27 cellular contexts compared by ENCODE assay signal in the genomic region with DNA sequence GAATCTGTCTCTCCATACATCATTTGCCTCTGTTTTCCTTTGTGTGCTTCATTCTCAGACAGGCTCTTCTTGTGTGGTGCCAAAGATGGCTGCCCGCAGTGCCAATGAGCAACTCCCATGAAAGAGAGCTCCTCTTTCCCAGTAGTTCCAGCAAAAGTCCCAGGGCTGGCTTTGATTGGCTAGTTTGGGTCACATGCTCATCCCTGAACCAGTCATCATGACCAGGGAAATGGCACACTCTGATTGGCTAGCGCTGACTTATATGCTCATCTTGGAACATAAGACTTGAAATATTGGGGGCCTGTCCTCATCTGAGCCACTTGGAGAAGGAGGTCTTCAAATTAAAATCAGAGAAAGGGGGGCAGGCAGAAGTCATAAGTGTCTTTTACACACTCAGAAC.
"Had no signal": no experiment of that assay in that cellular context is flagged by ENCODE, and none has a peak within 500 bp of the region (broad histone marks: within the 10 kb centered on the region; RNA-seq: fewer than 3 reads in every experiment).

No MANE protein-coding gene starts in this region.

- H3K4me1 Mint-ChIP-seq: activated B cell treated with CpG ODN at 0.5 μM for 24 hours; activated CD8-positive, alpha-beta memory T cell treated with anti-CD3 and anti-CD28 coated beads, Interleukin-2, amount 10 ng/mL, durations not matched to agents 7 days and 5 days had no signal

- H3K27ac ChIP-seq: cardiac muscle cell, Peyer's patch had no signal

- DNase-seq: activated B cell treated with CpG ODN at 0.5 μM for 24 hours; activated CD4-positive, alpha-beta T cell treated with anti-CD3 and anti-CD28 coated beads for 1 hour; activated CD4-positive, alpha-beta T cell treated with anti-CD3 and anti-CD28 coated beads, Interleukin-2, amount 10 ng/mL, durations not matched to agents 24 days and 14 days; activated CD4-positive, alpha-beta T cell treated with anti-CD3 and anti-CD28 coated beads, Interleukin-2, amount 50 U/mL, for 48 hours; activated CD8-positive, alpha-beta memory T cell treated with anti-CD3 and anti-CD28 coated beads, Interleukin-2, amount 10 ng/mL, durations not matched to agents 7 days and 5 days; activated effector memory CD4-positive, alpha-beta T cell treated with Interleukin-2 at 50 U/mL for 16 hours; activated naive CD4-positive, alpha-beta T cell; activated T-cell treated with anti-CD3 and anti-CD28 coated beads, Interleukin-2, amount 50 U/mL, for 24 hours; amygdala; NCI-H1092 treated with DMSO at 0.1 percent for 48 hours; NCI-H1436; NCI-H1694 treated with DMSO at 0.1 percent for 48 hours; NCI-H2029 treated with DMSO at 0.1 percent for 48 hours; NCI-H345; NCI-H510A; NCI-H526 treated with DMSO at 0.1 percent for 48 hours; NCI-H82; NK-92 treated with Interleukin-12 subunit alpha and Interleukin-12 subunit beta, amount 100 ng/mL, for 24 hours; Peyer's patch; SHP77 treated with DMSO at 0.1 percent for 48 hours; T-helper 17 cell; T-helper 9 cell had no signal

- H3K9me3 Mint-ChIP-seq: activated CD4-positive, alpha-beta T cell treated with anti-CD3 and anti-CD28 coated beads, Interleukin-2, amount 10 ng/mL, durations not matched to agents 24 days and 14 days; activated T-cell treated with anti-CD3 and anti-CD28 coated beads, Interleukin-2, amount 50 U/mL, for 24 hours; activated T-helper 1 cell treated with anti-CD3 and anti-CD28 coated beads, Interleukin-12 subunit alpha, Interleukin-12 subunit beta, Interleukin-2, Interleukin-4 antibody, amounts not matched to agents 30 ng/mL and 10 ng/mL and 1 ng/mL, durations not matched to agents 14 hours and 24 hours and 36 hours; brain had no signal

- H3K36me3 ChIP-seq: cardiac muscle cell, Peyer's patch had no signal

- H3K4me3 Mint-ChIP-seq: activated B cell treated with CpG ODN at 0.5 μM for 24 hours; activated CD4-positive, alpha-beta T cell treated with anti-CD3 and anti-CD28 coated beads, Interleukin-2, amount 10 ng/mL, durations not matched to agents 24 days and 14 days; activated CD8-positive, alpha-beta memory T cell treated with anti-CD3 and anti-CD28 coated beads, Interleukin-2, amount 10 ng/mL, durations not matched to agents 7 days and 5 days; activated naive CD8-positive, alpha-beta T cell; activated T-cell treated with anti-CD3 and anti-CD28 coated beads, Interleukin-2, amount 50 U/mL, for 24 hours; activated T-helper 1 cell treated with anti-CD3 and anti-CD28 coated beads, Interleukin-12 subunit alpha, Interleukin-12 subunit beta, Interleukin-2, Interleukin-4 antibody, amounts not matched to agents 30 ng/mL and 10 ng/mL and 1 ng/mL, durations not matched to agents 14 hours and 24 hours and 36 hours; brain; T-helper 17 cell had no signal

- H3K27me3 Mint-ChIP-seq: activated CD8-positive, alpha-beta memory T cell treated with anti-CD3 and anti-CD28 coated beads, Interleukin-2, amount 10 ng/mL, durations not matched to agents 7 days and 5 days; activated naive CD8-positive, alpha-beta T cell; activated T-cell treated with anti-CD3 and anti-CD28 coated beads, Interleukin-2, amount 50 U/mL, for 24 hours had no signal

- H3K27me3 ChIP-seq: cardiac muscle cell, Peyer's patch had no signal

- H3K4me1 ChIP-seq: Peyer's patch had no signal

- ATAC-seq: activated CD8-positive, alpha-beta memory T cell treated with anti-CD3 and anti-CD28 coated beads, Interleukin-2, amount 10 ng/mL, durations not matched to agents 7 days and 5 days; T-helper 17 cell had no signal

- H3K27ac Mint-ChIP-seq: activated B cell treated with CpG ODN at 0.5 μM for 24 hours; activated CD4-positive, alpha-beta T cell treated with anti-CD3 and anti-CD28 coated beads, Interleukin-2, amount 10 ng/mL, durations not matched to agents 24 days and 14 days; activated CD8-positive, alpha-beta memory T cell treated with anti-CD3 and anti-CD28 coated beads, Interleukin-2, amount 10 ng/mL, durations not matched to agents 7 days and 5 days; activated naive CD8-positive, alpha-beta T cell; activated T-cell treated with anti-CD3 and anti-CD28 coated beads, Interleukin-2, amount 50 U/mL, for 24 hours; activated T-helper 1 cell treated with anti-CD3 and anti-CD28 coated beads, Interleukin-12 subunit alpha, Interleukin-12 subunit beta, Interleukin-2, Interleukin-4 antibody, amounts not matched to agents 30 ng/mL and 10 ng/mL and 1 ng/mL, durations not matched to agents 14 hours and 24 hours and 36 hours; brain; T-helper 17 cell had no signal

- H3K36me3 Mint-ChIP-seq: activated CD8-positive, alpha-beta memory T cell treated with anti-CD3 and anti-CD28 coated beads, Interleukin-2, amount 10 ng/mL, durations not matched to agents 7 days and 5 days; activated naive CD8-positive, alpha-beta T cell; brain had no signal

- FAIRE-seq: astrocyte had no signal

- H3K4me3 ChIP-seq: cardiac muscle cell, Peyer's patch had no signal

- H3K9me3 ChIP-seq: Peyer's patch had no signal
